In genomic region chr19:6752257-6753177, GRCh38 we compare ENCODE assay signal across 10 cellular contexts. TPM values are rescaled to one million over a fixed set of nuclear protein-coding genes. Genes with fewer than 3 reads are reported as not detected.
DNase-seq lines count a peak whose midpoint lies in the region; ATAC-seq and TF ChIP-seq lines count a peak whose summit lies in the region.
"Had no signal": no experiment of that assay in that cellular context is flagged by ENCODE, and none has a peak within 500 bp of the region (broad histone marks: within the 10 kb centered on the region; RNA-seq: fewer than 3 reads in every experiment).

No MANE protein-coding gene starts in this region.

- no peak for TF ChIP-seq CTCF in BJ (IDR thresholded peaks at IDR 0.05; ENCODE audit: insufficient read depth, low read depth, low read length)

- peak overlapping the region; percentile 35 for H3K4me3 ChIP-seq in BJ (ENCODE audit: low read depth, low read length)

- H3K4me3 Mint-ChIP-seq in effector memory CD8-positive, alpha-beta T cell, result peak overlapping the region; percentile 71 to 85
- peak overlapping the region; percentile 42 to 93 (median 87) for H3K4me3 Mint-ChIP-seq in naive B cell

- no peaks in the 10 kb centered on the region for H3K27me3 Mint-ChIP-seq in effector memory CD8-positive, alpha-beta T cell
- no peaks in the 10 kb centered on the region for H3K27me3 Mint-ChIP-seq in naive B cell

- POLR2A ChIA-PET in BJ (lab: Charles Lee), result no interaction called here

- no peak for ATAC-seq in effector memory CD8-positive, alpha-beta T cell (replicated peaks)
- ATAC-seq in naive B cell (ENCODE audit: low read depth in 2 of 2) (no peak), HG03378 (IDR thresholded peaks at IDR 0.05; ENCODE audit: unreplicated experiment) (no peak)

- CTCF ChIA-PET in BJ (lab: Yijun Ruan, JAX), result interaction anchor here (1.1 kb wide), 1 partner anchor 16 kb away, joined by 3 read pairs; no protein-coding TSS in a partner anchor

- H3K4me1 Mint-ChIP-seq in effector memory CD8-positive, alpha-beta T cell (ENCODE audit: low read depth in 2 of 2), result peaks cover 10 to 11% of the 10 kb centered on the region in 2 donors
- peaks cover 21 to 23% (median 22%) of the 10 kb centered on the region in 3 donors for H3K4me1 Mint-ChIP-seq in naive B cell

- H3K9me3 Mint-ChIP-seq in effector memory CD8-positive, alpha-beta T cell, result no peaks in the 10 kb centered on the region
- H3K9me3 Mint-ChIP-seq in naive B cell, result no peaks in the 10 kb centered on the region

- H3K36me3 Mint-ChIP-seq in effector memory CD8-positive, alpha-beta T cell (ENCODE audit: insufficient read depth), result peaks cover 48% of the 10 kb centered on the region
- H3K36me3 Mint-ChIP-seq in naive B cell, result peaks cover 0 to 16% of the 10 kb centered on the region in 2 donors

- DNase-seq in BJ (ENCODE audit: low read depth), result no peak
- peak; percentile 87 for DNase-seq in HuH-7 (ENCODE audit: low spot score)
- no peak for DNase-seq in effector memory CD8-positive, alpha-beta T cell
- DNase-seq in naive B cell, result no peak
- DNase-seq in activated CD4-positive, CD25-positive, alpha-beta regulatory T cell treated with anti-CD3 and anti-CD28 coated beads, Interleukin-2, amount 50 U/mL, for 72 hours, result no peak
- DNase-seq in activated gamma-delta T cell (lab: John Stamatoyannopoulos, UW), result no peak
- DNase-seq in NCI-H510A (lab: John Stamatoyannopoulos, UW), result no peak
- DNase-seq: DMS79 treated with DMSO at 0.1 percent for 48 hours, NCI-H2029 treated with DMSO at 0.1 percent for 48 hours had no signal

- H3K27me3 ChIP-seq in BJ (ENCODE audit: control insufficient read depth, insufficient read depth, low read length), result no peaks in the 10 kb centered on the region

- peaks cover 24% of the 10 kb centered on the region for H3K36me3 ChIP-seq in BJ (ENCODE audit: control insufficient read depth, insufficient read depth, low read length)

- peak overlapping the region; percentile 6 to 90 for H3K27ac Mint-ChIP-seq in effector memory CD8-positive, alpha-beta T cell
- peak overlapping the region in 3 of 6 donors; percentile 59 to 96 (median 90) for H3K27ac Mint-ChIP-seq in naive B cell

RNA-seq across cellular contexts. Expression of gene TRIP10, which starts 13.0 kb away (rescaled TPM):
- 42.1 and 51.5 TPM in 2 replicates for polyA plus RNA-seq in BJ (2011; rRNA removed)
- polyA minus RNA-seq in BJ (2011; rRNA and poly(A)+ RNA removed), result 21.6 and 27.7 TPM in 2 replicates
- 1 to 10 TPM in 5 of 6 donors, not detected in 1; 2.7 to 5.1 (median 3.2) TPM for polyA plus RNA-seq in naive B cell (ENCODE audit: low read depth in 6 of 6)

RNA-seq across cellular contexts. Expression of gene SH2D3A, which starts 14.7 kb away (rescaled TPM):
- polyA plus RNA-seq in BJ (2011; rRNA removed) (0.07 TPM in 1 of 2 replicates, not detected in the other), naive B cell (ENCODE audit: low read depth in 6 of 6) (10 to 100 TPM in 5 of 6 donors, 1 to 10 TPM in 1; 7.5 to 39.5 (median 22.3) TPM)
- not detected in 2 replicates for polyA minus RNA-seq in BJ (2011; rRNA and poly(A)+ RNA removed)

RNA-seq across cellular contexts. Expression of gene GPR108, which starts 15.1 kb away (rescaled TPM):
- 56.1 and 71.4 TPM in 2 replicates for polyA plus RNA-seq in BJ (2011; rRNA removed)
- 35.3 and 67.2 TPM in 2 replicates for polyA minus RNA-seq in BJ (2011; rRNA and poly(A)+ RNA removed)
- 100 to 1,000 TPM in 1 of 6 donors, 10 to 100 TPM in 5; 55.2 to 122 (median 79.5) TPM for polyA plus RNA-seq in naive B cell (ENCODE audit: low read depth in 6 of 6)

RNA-seq across cellular contexts. Expression of gene VAV1, which starts 20.0 kb away (rescaled TPM):
- polyA plus RNA-seq in BJ (2011; rRNA removed) (not detected in 2 replicates), naive B cell (ENCODE audit: low read depth in 6 of 6) (10 to 100 TPM; 17.9 to 34.0 (median 23.7) TPM)
- polyA minus RNA-seq in BJ (2011; rRNA and poly(A)+ RNA removed), result not detected in 2 replicates

RNA-seq across cellular contexts. Expression of gene C3, which starts 32.1 kb away (rescaled TPM):
- polyA plus RNA-seq in BJ (2011; rRNA removed) (10.0 and 14.7 TPM in 2 replicates), naive B cell (ENCODE audit: low read depth in 6 of 6) (not detected)
- polyA minus RNA-seq in BJ (2011; rRNA and poly(A)+ RNA removed), result 6.3 TPM in 2 replicates
